Comparison of ENCODE assay signal across 4 cellular contexts in genomic region chr21:32561476-32561875, GRCh38. TPM values are rescaled to one million over a fixed set of nuclear protein-coding genes. Genes with fewer than 3 reads are reported as not detected.
"Had no signal": no experiment of that assay in that cellular context is flagged by ENCODE, and none has a peak within 500 bp of the region (broad histone marks: within the 10 kb centered on the region; RNA-seq: fewer than 3 reads in every experiment).

No MANE protein-coding gene starts in this region.

RNA-seq across cellular contexts. Expression of gene TCP10L, which starts 23.8 kb away (rescaled TPM):
- total RNA-seq: HT-29, LHCN-M2, MCF 10A, SJCRH30 had no signal
